15 cellular contexts compared by ENCODE assay signal in the genomic region with DNA sequence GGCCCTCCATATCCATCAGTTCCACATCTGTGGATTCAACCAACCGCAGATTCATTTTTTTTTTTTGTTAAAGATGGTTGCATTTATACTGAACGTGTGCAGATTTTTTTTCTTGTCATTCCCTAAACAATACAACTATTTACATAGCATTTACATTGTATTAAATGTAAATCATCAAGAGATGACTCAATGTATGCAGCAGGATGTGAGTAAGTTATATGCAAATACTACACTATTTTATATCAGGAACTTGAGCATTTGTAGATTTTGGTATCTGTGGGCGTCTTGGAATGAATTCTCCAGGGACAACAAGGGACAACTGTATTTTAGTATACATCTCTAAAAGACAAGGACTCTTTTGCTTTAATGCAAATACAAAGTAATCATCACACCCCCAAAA.
"Had no signal": no experiment of that assay in that cellular context is flagged by ENCODE, and none has a peak within 500 bp of the region (broad histone marks: within the 10 kb centered on the region; RNA-seq: fewer than 3 reads in every experiment).

No MANE protein-coding gene starts in this region.

- FAIRE-seq: keratinocyte had no signal

- H3K27ac Mint-ChIP-seq: activated naive CD8-positive, alpha-beta T cell treated with anti-CD3 and anti-CD28 coated beads, Interleukin-2, amount 10 ng/mL, durations not matched to agents 7 days and 5 days; activated T-helper 1 cell treated with anti-CD3 and anti-CD28 coated beads, Interleukin-12 subunit alpha, Interleukin-12 subunit beta, Interleukin-2, Interleukin-4 antibody, amounts not matched to agents 30 ng/mL and 10 ng/mL and 1 ng/mL, durations not matched to agents 14 hours and 24 hours and 36 hours; dendritic cell treated with granulocyte-macrophage colony-stimulating factor and Interleukin-4, amounts not matched to agents 40 ng/mL and 50 ng/mL, for 4 days; effector memory CD8-positive, alpha-beta T cell; naive thymus-derived CD8-positive, alpha-beta T cell; stimulated activated memory B cell treated with anti-CD40 and anti-IgM and Interleukin-4, amounts not matched to agents 10 μg/mL and 1 μg/mL and 100 μg/mL, for 72 hours had no signal

- ATAC-seq: activated CD4-positive, CD25-positive, alpha-beta regulatory T cell treated with anti-CD3 and anti-CD28 coated beads, Interleukin-2, amount 50 U/mL, for 24 hours; effector memory CD8-positive, alpha-beta T cell; naive thymus-derived CD8-positive, alpha-beta T cell; stimulated activated memory B cell treated with anti-CD40 and anti-IgM and Interleukin-4, amounts not matched to agents 10 μg/mL and 1 μg/mL and 100 μg/mL, for 72 hours had no signal

- H3K36me3 Mint-ChIP-seq: activated naive CD8-positive, alpha-beta T cell treated with anti-CD3 and anti-CD28 coated beads, Interleukin-2, amount 10 ng/mL, durations not matched to agents 7 days and 5 days; naive thymus-derived CD8-positive, alpha-beta T cell; stimulated activated memory B cell treated with anti-CD40 and anti-IgM and Interleukin-4, amounts not matched to agents 10 μg/mL and 1 μg/mL and 100 μg/mL, for 72 hours had no signal

- H3K4me3 Mint-ChIP-seq: activated naive CD8-positive, alpha-beta T cell treated with anti-CD3 and anti-CD28 coated beads, Interleukin-2, amount 10 ng/mL, durations not matched to agents 7 days and 5 days; activated T-helper 1 cell treated with anti-CD3 and anti-CD28 coated beads, Interleukin-12 subunit alpha, Interleukin-12 subunit beta, Interleukin-2, Interleukin-4 antibody, amounts not matched to agents 30 ng/mL and 10 ng/mL and 1 ng/mL, durations not matched to agents 14 hours and 24 hours and 36 hours; dendritic cell treated with granulocyte-macrophage colony-stimulating factor and Interleukin-4, amounts not matched to agents 40 ng/mL and 50 ng/mL, for 4 days; effector memory CD8-positive, alpha-beta T cell; naive thymus-derived CD8-positive, alpha-beta T cell; stimulated activated memory B cell treated with anti-CD40 and anti-IgM and Interleukin-4, amounts not matched to agents 10 μg/mL and 1 μg/mL and 100 μg/mL, for 72 hours had no signal

- H3K27me3 ChIP-seq: brain microvascular endothelial cell, hepatocyte, neutrophil had no signal

- H3K9me3 Mint-ChIP-seq: activated naive CD8-positive, alpha-beta T cell treated with anti-CD3 and anti-CD28 coated beads, Interleukin-2, amount 10 ng/mL, durations not matched to agents 7 days and 5 days; activated T-helper 1 cell treated with anti-CD3 and anti-CD28 coated beads, Interleukin-12 subunit alpha, Interleukin-12 subunit beta, Interleukin-2, Interleukin-4 antibody, amounts not matched to agents 30 ng/mL and 10 ng/mL and 1 ng/mL, durations not matched to agents 14 hours and 24 hours and 36 hours; dendritic cell treated with granulocyte-macrophage colony-stimulating factor and Interleukin-4, amounts not matched to agents 40 ng/mL and 50 ng/mL, for 4 days; effector memory CD8-positive, alpha-beta T cell; naive thymus-derived CD8-positive, alpha-beta T cell; stimulated activated memory B cell treated with anti-CD40 and anti-IgM and Interleukin-4, amounts not matched to agents 10 μg/mL and 1 μg/mL and 100 μg/mL, for 72 hours had no signal

- H3K4me3 ChIP-seq: hepatocyte, left ventricle myocardium inferior had no signal

- H3K27me3 Mint-ChIP-seq: activated naive CD8-positive, alpha-beta T cell treated with anti-CD3 and anti-CD28 coated beads, Interleukin-2, amount 10 ng/mL, durations not matched to agents 7 days and 5 days; dendritic cell treated with granulocyte-macrophage colony-stimulating factor and Interleukin-4, amounts not matched to agents 40 ng/mL and 50 ng/mL, for 4 days; effector memory CD8-positive, alpha-beta T cell; naive thymus-derived CD8-positive, alpha-beta T cell; stimulated activated memory B cell treated with anti-CD40 and anti-IgM and Interleukin-4, amounts not matched to agents 10 μg/mL and 1 μg/mL and 100 μg/mL, for 72 hours had no signal

- H3K4me1 Mint-ChIP-seq: activated naive CD8-positive, alpha-beta T cell treated with anti-CD3 and anti-CD28 coated beads, Interleukin-2, amount 10 ng/mL, durations not matched to agents 7 days and 5 days; naive thymus-derived CD8-positive, alpha-beta T cell; stimulated activated memory B cell treated with anti-CD40 and anti-IgM and Interleukin-4, amounts not matched to agents 10 μg/mL and 1 μg/mL and 100 μg/mL, for 72 hours had no signal

- H3K36me3 ChIP-seq: brain microvascular endothelial cell, left ventricle myocardium inferior, neutrophil had no signal

- DNase-seq: activated CD4-positive, alpha-beta T cell treated with anti-CD3 and anti-CD28 coated beads, Interleukin-2, amount 50 U/mL, for 1 hour; activated naive CD8-positive, alpha-beta T cell treated with anti-CD3 and anti-CD28 coated beads, Interleukin-2, amount 10 ng/mL, durations not matched to agents 7 days and 5 days; brain microvascular endothelial cell; effector memory CD8-positive, alpha-beta T cell; left ventricle myocardium inferior; mesenchymal stem cell; naive thymus-derived CD8-positive, alpha-beta T cell; T-helper 9 cell had no signal
